In the genomic region with DNA sequence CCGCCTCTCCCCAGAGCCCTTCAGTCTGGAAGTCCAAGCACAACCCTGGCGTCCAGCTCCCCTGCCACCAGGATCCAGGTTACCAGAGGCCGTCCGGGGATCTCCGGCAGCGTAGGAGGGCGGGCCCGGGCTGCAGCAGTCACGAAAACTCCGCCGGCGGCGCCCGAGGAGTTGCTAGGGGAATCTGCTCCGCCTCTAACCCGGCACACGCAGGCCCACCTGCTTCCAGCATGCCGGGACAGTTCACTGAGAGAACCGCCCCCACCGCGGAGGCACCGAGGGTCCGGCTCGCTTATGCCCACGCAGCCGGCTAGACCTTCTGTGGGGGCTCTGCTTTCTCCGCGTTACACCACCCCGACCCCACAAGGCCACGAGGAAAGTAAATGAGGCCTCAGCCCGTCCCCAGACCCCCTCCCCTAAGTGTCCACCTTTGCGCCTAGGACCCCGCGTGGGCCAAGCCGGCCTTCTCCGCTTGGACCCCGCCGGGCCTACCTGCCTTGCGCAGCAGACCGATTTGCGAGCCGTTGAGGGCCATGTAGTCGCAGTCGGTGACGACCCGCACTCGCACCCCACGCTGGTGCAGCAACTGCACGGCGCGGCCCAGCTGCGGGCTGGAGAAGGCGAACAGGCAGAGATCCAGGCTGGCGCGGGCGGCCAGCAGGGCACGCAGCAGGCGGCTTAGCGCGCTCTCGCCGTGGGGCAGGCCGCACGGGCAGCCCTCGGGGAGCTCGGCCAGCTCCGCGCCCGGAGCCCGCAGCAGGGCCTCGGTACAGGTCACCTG, we compare ENCODE assay signal across 1 cellular context.
TF ChIP-seq lines count a peak whose summit lies in the region.

No MANE protein-coding gene starts in this region.

TF ChIP-seq in K562, 482 proteins besides CTCF, POLR2A, EP300 and RAD21 (continued from another document and continues in another):
- TF ChIP-seq, protein P1, sequence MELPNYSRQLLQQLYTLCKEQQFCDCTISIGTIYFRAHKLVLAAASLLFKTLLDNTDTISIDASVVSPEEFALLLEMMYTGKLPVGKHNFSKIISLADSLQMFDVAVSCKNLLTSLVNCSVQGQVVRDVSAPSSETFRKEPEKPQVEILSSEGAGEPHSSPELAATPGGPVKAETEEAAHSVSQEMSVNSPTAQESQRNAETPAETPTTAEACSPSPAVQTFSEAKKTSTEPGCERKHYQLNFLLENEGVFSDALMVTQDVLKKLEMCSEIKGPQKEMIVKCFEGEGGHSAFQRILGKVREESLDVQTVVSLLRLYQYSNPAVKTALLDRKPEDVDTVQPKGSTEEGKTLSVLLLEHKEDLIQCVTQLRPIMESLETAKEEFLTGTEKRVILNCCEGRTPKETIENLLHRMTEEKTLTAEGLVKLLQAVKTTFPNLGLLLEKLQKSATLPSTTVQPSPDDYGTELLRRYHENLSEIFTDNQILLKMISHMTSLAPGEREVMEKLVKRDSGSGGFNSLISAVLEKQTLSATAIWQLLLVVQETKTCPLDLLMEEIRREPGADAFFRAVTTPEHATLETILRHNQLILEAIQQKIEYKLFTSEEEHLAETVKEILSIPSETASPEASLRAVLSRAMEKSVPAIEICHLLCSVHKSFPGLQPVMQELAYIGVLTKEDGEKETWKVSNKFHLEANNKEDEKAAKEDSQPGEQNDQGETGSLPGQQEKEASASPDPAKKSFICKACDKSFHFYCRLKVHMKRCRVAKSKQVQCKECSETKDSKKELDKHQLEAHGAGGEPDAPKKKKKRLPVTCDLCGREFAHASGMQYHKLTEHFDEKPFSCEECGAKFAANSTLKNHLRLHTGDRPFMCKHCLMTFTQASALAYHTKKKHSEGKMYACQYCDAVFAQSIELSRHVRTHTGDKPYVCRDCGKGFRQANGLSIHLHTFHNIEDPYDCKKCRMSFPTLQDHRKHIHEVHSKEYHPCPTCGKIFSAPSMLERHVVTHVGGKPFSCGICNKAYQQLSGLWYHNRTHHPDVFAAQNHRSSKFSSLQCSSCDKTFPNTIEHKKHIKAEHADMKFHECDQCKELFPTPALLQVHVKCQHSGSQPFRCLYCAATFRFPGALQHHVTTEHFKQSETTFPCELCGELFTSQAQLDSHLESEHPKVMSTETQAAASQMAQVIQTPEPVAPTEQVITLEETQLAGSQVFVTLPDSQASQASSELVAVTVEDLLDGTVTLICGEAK (IDR thresholded peaks at IDR 0.05) = 0 out of 2 replicates have a peak, but pooled peaks have one; percentile 59
- TF ChIP-seq, protein P1 (CRISPR knock-in tag; IDR thresholded peaks at IDR 0.05) = 0 out of 2 replicates have a peak, but pooled peaks have one; percentile 6
- TF ChIP-seq, protein P2, sequence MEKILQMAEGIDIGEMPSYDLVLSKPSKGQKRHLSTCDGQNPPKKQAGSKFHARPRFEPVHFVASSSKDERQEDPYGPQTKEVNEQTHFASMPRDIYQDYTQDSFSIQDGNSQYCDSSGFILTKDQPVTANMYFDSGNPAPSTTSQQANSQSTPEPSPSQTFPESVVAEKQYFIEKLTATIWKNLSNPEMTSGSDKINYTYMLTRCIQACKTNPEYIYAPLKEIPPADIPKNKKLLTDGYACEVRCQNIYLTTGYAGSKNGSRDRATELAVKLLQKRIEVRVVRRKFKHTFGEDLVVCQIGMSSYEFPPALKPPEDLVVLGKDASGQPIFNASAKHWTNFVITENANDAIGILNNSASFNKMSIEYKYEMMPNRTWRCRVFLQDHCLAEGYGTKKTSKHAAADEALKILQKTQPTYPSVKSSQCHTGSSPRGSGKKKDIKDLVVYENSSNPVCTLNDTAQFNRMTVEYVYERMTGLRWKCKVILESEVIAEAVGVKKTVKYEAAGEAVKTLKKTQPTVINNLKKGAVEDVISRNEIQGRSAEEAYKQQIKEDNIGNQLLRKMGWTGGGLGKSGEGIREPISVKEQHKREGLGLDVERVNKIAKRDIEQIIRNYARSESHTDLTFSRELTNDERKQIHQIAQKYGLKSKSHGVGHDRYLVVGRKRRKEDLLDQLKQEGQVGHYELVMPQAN (IDR thresholded peaks at IDR 0.05; ENCODE audit: borderline replicate concordance) = peak; percentile 63; the same call in 1 of the 2 replicates
- TF ChIP-seq SMAD2 (IDR thresholded peaks at IDR 0.05; ENCODE audit: low read depth, low read length) (no peak), RFX1 (IDR thresholded peaks at IDR 0.05) (peak; percentile 57; the same call in 1 of the 2 replicates), TAF9B (IDR thresholded peaks at IDR 0.05; ENCODE audit: partially characterized antibody) (no peak), ARNT (IDR thresholded peaks at IDR 0.05) (no peak), TBP (optimal IDR thresholded peaks at IDR 0.05; ENCODE audit: low read depth, low read length) (no peak), ZNF766 (CRISPR knock-in tag; conservative IDR thresholded peaks at IDR 0.05) (0 out of 2 replicates have a peak, but pooled peaks have one; percentile 7), ZNF124 (CRISPR knock-in tag; IDR thresholded peaks at IDR 0.05) (0 out of 2 replicates have a peak, but pooled peaks have one; percentile 3), MAZ (CRISPR knock-in tag; conservative IDR thresholded peaks at IDR 0.05 in 1 of 2, IDR thresholded peaks at IDR 0.05 in 1 of 2) (peak in 1 of 2 experiments; percentile 0; a peak in 1 of 4 replicates), HNRNPUL1 (IDR thresholded peaks at IDR 0.05; ENCODE audit: low read length) (no peak), NBN (IDR thresholded peaks at IDR 0.05; ENCODE audit: low read depth) (no peak), RBM22 (IDR thresholded peaks at IDR 0.05; ENCODE audit: low read depth, low read length, poor library complexity, severe bottlenecking) (no peak), DIDO1 (tag; IDR thresholded peaks at IDR 0.05; ENCODE audit: low read depth) (no peak), MEF2A (IDR thresholded peaks at IDR 0.05; ENCODE audit: control insufficient read depth, low read depth, low read length) (no peak), ZNF830 (CRISPR knock-in tag; IDR thresholded peaks at IDR 0.05) (no peak), SMARCB1 (IDR thresholded peaks at IDR 0.05; ENCODE audit: insufficient read length, low read depth) (no peak), SIN3B (IDR thresholded peaks at IDR 0.05; ENCODE audit: low read depth) (no peak), ETS2 (tag; IDR thresholded peaks at IDR 0.05; ENCODE audit: borderline replicate concordance, poor library complexity, severe bottlenecking) (no peak), ZNF239 (CRISPR knock-in tag; IDR thresholded peaks at IDR 0.05) (no peak), SIN3A (IDR thresholded peaks at IDR 0.05; ENCODE audit: borderline replicate concordance in 2 of 2, control insufficient read depth in 1 of 2, low read depth in 2 of 2, low read length in 2 of 2) (peak in 1 of 2 experiments; percentile 56; a peak in 1 of 4 replicates), STAG1 (CRISPR knock-in tag; IDR thresholded peaks at IDR 0.05; ENCODE audit: borderline replicate concordance) (no peak), PCBP1 (IDR thresholded peaks at IDR 0.05; ENCODE audit: low read depth, low read length, poor library complexity, severe bottlenecking) (peak; percentile 16)
- TF ChIP-seq, protein P3, sequence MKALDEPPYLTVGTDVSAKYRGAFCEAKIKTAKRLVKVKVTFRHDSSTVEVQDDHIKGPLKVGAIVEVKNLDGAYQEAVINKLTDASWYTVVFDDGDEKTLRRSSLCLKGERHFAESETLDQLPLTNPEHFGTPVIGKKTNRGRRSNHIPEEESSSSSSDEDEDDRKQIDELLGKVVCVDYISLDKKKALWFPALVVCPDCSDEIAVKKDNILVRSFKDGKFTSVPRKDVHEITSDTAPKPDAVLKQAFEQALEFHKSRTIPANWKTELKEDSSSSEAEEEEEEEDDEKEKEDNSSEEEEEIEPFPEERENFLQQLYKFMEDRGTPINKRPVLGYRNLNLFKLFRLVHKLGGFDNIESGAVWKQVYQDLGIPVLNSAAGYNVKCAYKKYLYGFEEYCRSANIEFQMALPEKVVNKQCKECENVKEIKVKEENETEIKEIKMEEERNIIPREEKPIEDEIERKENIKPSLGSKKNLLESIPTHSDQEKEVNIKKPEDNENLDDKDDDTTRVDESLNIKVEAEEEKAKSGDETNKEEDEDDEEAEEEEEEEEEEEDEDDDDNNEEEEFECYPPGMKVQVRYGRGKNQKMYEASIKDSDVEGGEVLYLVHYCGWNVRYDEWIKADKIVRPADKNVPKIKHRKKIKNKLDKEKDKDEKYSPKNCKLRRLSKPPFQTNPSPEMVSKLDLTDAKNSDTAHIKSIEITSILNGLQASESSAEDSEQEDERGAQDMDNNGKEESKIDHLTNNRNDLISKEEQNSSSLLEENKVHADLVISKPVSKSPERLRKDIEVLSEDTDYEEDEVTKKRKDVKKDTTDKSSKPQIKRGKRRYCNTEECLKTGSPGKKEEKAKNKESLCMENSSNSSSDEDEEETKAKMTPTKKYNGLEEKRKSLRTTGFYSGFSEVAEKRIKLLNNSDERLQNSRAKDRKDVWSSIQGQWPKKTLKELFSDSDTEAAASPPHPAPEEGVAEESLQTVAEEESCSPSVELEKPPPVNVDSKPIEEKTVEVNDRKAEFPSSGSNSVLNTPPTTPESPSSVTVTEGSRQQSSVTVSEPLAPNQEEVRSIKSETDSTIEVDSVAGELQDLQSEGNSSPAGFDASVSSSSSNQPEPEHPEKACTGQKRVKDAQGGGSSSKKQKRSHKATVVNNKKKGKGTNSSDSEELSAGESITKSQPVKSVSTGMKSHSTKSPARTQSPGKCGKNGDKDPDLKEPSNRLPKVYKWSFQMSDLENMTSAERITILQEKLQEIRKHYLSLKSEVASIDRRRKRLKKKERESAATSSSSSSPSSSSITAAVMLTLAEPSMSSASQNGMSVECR (CRISPR knock-in tag; IDR thresholded peaks at IDR 0.05) = no peak
- TF ChIP-seq, protein P4, sequence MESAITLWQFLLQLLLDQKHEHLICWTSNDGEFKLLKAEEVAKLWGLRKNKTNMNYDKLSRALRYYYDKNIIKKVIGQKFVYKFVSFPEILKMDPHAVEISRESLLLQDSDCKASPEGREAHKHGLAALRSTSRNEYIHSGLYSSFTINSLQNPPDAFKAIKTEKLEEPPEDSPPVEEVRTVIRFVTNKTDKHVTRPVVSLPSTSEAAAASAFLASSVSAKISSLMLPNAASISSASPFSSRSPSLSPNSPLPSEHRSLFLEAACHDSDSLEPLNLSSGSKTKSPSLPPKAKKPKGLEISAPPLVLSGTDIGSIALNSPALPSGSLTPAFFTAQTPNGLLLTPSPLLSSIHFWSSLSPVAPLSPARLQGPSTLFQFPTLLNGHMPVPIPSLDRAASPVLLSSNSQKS (CRISPR knock-in tag; IDR thresholded peaks at IDR 0.05) = no peak
- TF ChIP-seq, protein P5, sequence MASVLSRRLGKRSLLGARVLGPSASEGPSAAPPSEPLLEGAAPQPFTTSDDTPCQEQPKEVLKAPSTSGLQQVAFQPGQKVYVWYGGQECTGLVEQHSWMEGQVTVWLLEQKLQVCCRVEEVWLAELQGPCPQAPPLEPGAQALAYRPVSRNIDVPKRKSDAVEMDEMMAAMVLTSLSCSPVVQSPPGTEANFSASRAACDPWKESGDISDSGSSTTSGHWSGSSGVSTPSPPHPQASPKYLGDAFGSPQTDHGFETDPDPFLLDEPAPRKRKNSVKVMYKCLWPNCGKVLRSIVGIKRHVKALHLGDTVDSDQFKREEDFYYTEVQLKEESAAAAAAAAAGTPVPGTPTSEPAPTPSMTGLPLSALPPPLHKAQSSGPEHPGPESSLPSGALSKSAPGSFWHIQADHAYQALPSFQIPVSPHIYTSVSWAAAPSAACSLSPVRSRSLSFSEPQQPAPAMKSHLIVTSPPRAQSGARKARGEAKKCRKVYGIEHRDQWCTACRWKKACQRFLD (CRISPR knock-in tag; IDR thresholded peaks at IDR 0.05) = no peak
- TF ChIP-seq, protein P6, sequence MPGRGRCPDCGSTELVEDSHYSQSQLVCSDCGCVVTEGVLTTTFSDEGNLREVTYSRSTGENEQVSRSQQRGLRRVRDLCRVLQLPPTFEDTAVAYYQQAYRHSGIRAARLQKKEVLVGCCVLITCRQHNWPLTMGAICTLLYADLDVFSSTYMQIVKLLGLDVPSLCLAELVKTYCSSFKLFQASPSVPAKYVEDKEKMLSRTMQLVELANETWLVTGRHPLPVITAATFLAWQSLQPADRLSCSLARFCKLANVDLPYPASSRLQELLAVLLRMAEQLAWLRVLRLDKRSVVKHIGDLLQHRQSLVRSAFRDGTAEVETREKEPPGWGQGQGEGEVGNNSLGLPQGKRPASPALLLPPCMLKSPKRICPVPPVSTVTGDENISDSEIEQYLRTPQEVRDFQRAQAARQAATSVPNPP (IDR thresholded peaks at IDR 0.05; ENCODE audit: borderline replicate concordance, insufficient read depth, insufficient read length) = no peak
- TF ChIP-seq, protein P7, sequence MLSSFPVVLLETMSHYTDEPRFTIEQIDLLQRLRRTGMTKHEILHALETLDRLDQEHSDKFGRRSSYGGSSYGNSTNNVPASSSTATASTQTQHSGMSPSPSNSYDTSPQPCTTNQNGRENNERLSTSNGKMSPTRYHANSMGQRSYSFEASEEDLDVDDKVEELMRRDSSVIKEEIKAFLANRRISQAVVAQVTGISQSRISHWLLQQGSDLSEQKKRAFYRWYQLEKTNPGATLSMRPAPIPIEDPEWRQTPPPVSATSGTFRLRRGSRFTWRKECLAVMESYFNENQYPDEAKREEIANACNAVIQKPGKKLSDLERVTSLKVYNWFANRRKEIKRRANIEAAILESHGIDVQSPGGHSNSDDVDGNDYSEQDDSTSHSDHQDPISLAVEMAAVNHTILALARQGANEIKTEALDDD (IDR thresholded peaks at IDR 0.05) = no peak
